ENCODE assay signal across 2 cellular contexts in genomic region chr11:124961972-124962609, GRCh38.
TF ChIP-seq lines count a peak whose summit lies in the region.

No MANE protein-coding gene starts in this region.

TF ChIP-seq in GM23338, 12 proteins besides CTCF, POLR2A, EP300 and RAD21:
- TF ChIP-seq JUNB (IDR thresholded peaks at IDR 0.05; ENCODE audit: unreplicated experiment) (no peak), REST (IDR thresholded peaks at IDR 0.05; ENCODE audit: unreplicated experiment) (no peak), ETS1 (IDR thresholded peaks at IDR 0.05) (no peak), NANOG (IDR thresholded peaks at IDR 0.05; ENCODE audit: borderline replicate concordance) (no peak), ZNF114 (CRISPR knock-in tag; IDR thresholded peaks at IDR 0.05) (no peak), EZH2phosphoT487 (IDR thresholded peaks at IDR 0.05; ENCODE audit: unreplicated experiment) (no peak), EZH2 (IDR thresholded peaks at IDR 0.05; ENCODE audit: low read depth, unreplicated experiment) (no peak), CREB1 (CRISPR knock-in tag; IDR thresholded peaks at IDR 0.05; ENCODE audit: low read depth) (no peak), ZNF331 (CRISPR knock-in tag; IDR thresholded peaks at IDR 0.05; ENCODE audit: low read depth) (no peak)
- TF ChIP-seq, protein P1, sequence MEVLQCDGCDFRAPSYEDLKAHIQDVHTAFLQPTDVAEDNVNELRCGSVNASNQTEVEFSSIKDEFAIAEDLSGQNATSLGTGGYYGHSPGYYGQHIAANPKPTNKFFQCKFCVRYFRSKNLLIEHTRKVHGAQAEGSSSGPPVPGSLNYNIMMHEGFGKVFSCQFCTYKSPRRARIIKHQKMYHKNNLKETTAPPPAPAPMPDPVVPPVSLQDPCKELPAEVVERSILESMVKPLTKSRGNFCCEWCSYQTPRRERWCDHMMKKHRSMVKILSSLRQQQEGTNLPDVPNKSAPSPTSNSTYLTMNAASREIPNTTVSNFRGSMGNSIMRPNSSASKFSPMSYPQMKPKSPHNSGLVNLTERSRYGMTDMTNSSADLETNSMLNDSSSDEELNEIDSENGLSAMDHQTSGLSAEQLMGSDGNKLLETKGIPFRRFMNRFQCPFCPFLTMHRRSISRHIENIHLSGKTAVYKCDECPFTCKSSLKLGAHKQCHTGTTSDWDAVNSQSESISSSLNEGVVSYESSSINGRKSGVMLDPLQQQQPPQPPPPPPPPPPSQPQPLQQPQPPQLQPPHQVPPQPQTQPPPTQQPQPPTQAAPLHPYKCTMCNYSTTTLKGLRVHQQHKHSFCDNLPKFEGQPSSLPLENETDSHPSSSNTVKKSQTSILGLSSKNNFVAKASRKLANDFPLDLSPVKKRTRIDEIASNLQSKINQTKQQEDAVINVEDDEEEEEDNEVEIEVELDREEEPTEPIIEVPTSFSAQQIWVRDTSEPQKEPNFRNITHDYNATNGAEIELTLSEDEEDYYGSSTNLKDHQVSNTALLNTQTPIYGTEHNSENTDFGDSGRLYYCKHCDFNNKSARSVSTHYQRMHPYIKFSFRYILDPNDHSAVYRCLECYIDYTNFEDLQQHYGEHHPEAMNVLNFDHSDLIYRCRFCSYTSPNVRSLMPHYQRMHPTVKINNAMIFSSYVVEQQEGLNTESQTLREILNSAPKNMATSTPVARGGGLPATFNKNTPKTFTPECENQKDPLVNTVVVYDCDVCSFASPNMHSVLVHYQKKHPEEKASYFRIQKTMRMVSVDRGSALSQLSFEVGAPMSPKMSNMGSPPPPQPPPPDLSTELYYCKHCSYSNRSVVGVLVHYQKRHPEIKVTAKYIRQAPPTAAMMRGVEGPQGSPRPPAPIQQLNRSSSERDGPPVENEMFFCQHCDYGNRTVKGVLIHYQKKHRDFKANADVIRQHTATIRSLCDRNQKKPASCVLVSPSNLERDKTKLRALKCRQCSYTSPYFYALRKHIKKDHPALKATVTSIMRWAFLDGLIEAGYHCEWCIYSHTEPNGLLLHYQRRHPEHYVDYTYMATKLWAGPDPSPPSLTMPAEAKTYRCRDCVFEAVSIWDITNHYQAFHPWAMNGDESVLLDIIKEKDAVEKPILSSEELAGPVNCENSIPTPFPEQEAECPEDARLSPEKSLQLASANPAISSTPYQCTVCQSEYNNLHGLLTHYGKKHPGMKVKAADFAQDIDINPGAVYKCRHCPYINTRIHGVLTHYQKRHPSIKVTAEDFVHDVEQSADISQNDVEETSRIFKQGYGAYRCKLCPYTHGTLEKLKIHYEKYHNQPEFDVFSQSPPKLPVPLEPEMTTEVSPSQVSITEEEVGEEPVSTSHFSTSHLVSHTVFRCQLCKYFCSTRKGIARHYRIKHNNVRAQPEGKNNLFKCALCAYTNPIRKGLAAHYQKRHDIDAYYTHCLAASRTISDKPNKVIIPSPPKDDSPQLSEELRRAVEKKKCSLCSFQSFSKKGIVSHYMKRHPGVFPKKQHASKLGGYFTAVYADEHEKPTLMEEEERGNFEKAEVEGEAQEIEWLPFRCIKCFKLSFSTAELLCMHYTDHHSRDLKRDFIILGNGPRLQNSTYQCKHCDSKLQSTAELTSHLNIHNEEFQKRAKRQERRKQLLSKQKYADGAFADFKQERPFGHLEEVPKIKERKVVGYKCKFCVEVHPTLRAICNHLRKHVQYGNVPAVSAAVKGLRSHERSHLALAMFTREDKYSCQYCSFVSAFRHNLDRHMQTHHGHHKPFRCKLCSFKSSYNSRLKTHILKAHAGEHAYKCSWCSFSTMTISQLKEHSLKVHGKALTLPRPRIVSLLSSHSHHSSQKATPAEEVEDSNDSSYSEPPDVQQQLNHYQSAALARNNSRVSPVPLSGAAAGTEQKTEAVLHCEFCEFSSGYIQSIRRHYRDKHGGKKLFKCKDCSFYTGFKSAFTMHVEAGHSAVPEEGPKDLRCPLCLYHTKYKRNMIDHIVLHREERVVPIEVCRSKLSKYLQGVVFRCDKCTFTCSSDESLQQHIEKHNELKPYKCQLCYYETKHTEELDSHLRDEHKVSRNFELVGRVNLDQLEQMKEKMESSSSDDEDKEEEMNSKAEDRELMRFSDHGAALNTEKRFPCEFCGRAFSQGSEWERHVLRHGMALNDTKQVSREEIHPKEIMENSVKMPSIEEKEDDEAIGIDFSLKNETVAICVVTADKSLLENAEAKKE (CRISPR knock-in tag; IDR thresholded peaks at IDR 0.05), result no peak

TF ChIP-seq in H1, 55 proteins besides CTCF, POLR2A, EP300 and RAD21:
- TF ChIP-seq TAF1 (IDR thresholded peaks at IDR 0.05; ENCODE audit: low read depth, low read length) (no peak), RXRA (IDR thresholded peaks at IDR 0.05; ENCODE audit: insufficient read depth, low read depth, low read length) (no peak), JUN (IDR thresholded peaks at IDR 0.05; ENCODE audit: low read depth, low read length) (no peak), SAP30 (IDR thresholded peaks at IDR 0.05; ENCODE audit: insufficient read depth, insufficient replicate concordance, low read length) (no peak)
